ENCODE assay signal across 22 cellular contexts in genomic region chr7:71511361-71511807, GRCh38.
DNase-seq lines count a peak whose midpoint lies in the region; FAIRE-seq and TF ChIP-seq lines count a peak whose summit lies in the region.
"Had no signal": no experiment of that assay in that cellular context is flagged by ENCODE, and none has a peak within 500 bp of the region (broad histone marks: within the 10 kb centered on the region; RNA-seq: fewer than 3 reads in every experiment).

No MANE protein-coding gene starts in this region.

- no peak for DNase-seq in D721Med (ENCODE audit: insufficient read length, low spot score)
- peak; percentile 29 for DNase-seq in LHCN-M2 (ENCODE audit: low read depth)
- DNase-seq in RPMI8226, result peak; percentile 25
- DNase-seq in iPS DF 19.7 (ENCODE audit: low read depth, low spot score), result peak; percentile 28
- no peak for DNase-seq in nephron progenitor cell
- DNase-seq in pons (ENCODE audit: low spot score), result no peak
- no peak for DNase-seq in foreskin fibroblast
- DNase-seq in NCI-H345 treated with DMSO at 0.1 percent for 48 hours (lab: John Stamatoyannopoulos, UW; ENCODE audit: unreplicated experiment), result no peak
- DNase-seq: activated effector memory CD4-positive, alpha-beta T cell treated with anti-CD3 and anti-CD28 coated beads, Interleukin-2, amount 50 U/mL, for 16 hours; CD8-positive, alpha-beta T cell; gastrocnemius medialis; GF-D8; immature natural killer cell; mammary epithelial cell; NCI-H2107; retina; SIG-M5; stimulated activated naive CD8-positive, alpha-beta T cell treated with anti-CD3 and anti-CD28 coated beads, Interleukin-15, amount 100 ng/mL, for 72 hours had no signal

- peaks cover 32% of the 10 kb centered on the region for H3K9me3 Mint-ChIP-seq in nephron progenitor cell

- no peak for FAIRE-seq in D721Med (lab: Jason Lieb, UNC)
- FAIRE-seq: colon, endothelial cell of umbilical vein, GM12892 had no signal

- H3K36me3 Mint-ChIP-seq in nephron progenitor cell (ENCODE audit: low read depth), result peaks cover 13% of the 10 kb centered on the region
- H3K36me3 Mint-ChIP-seq: CD8-positive, alpha-beta T cell; immature natural killer cell; natural killer cell treated with Interleukin-12 subunit alpha and Interleukin-12 subunit beta and Interleukin-15 and Interleukin-18, amount 100 ng/mL, for 72 hours had no signal

- no peak overlapping the region for H3K4me3 ChIP-seq in foreskin fibroblast (ENCODE audit: low read depth in 1 of 2, low read length in 2 of 2)
- H3K4me3 ChIP-seq: gastrocnemius medialis had no signal

- peak; percentile 51 for TF ChIP-seq CTCF in D721Med (IDR thresholded peaks at IDR 0.05; ENCODE audit: insufficient read depth, missing control alignments)
- TF ChIP-seq CTCF in nephron progenitor cell (IDR thresholded peaks at IDR 0.05), result no peak
- no peak for TF ChIP-seq CTCF in foreskin fibroblast (IDR thresholded peaks at IDR 0.05; ENCODE audit: low read depth, low read length)

- H3K4me3 Mint-ChIP-seq in nephron progenitor cell, result no peak overlapping the region
- H3K4me3 Mint-ChIP-seq: CD8-positive, alpha-beta T cell; immature natural killer cell; natural killer cell treated with Interleukin-12 subunit alpha and Interleukin-12 subunit beta and Interleukin-15 and Interleukin-18, amount 100 ng/mL, for 72 hours; stimulated activated naive CD8-positive, alpha-beta T cell treated with anti-CD3 and anti-CD28 coated beads, Interleukin-15, amount 100 ng/mL, for 72 hours had no signal

- H3K4me1 Mint-ChIP-seq in nephron progenitor cell, result peaks cover 16% of the 10 kb centered on the region
- H3K4me1 Mint-ChIP-seq: immature natural killer cell; stimulated activated naive CD8-positive, alpha-beta T cell treated with anti-CD3 and anti-CD28 coated beads, Interleukin-15, amount 100 ng/mL, for 72 hours had no signal

- H3K27me3 Mint-ChIP-seq in nephron progenitor cell (ENCODE audit: low read depth, poor library complexity), result peaks cover 10% of the 10 kb centered on the region
- H3K27me3 Mint-ChIP-seq: natural killer cell treated with Interleukin-12 subunit alpha and Interleukin-12 subunit beta and Interleukin-15 and Interleukin-18, amount 100 ng/mL, for 72 hours; stimulated activated naive CD8-positive, alpha-beta T cell treated with anti-CD3 and anti-CD28 coated beads, Interleukin-15, amount 100 ng/mL, for 72 hours had no signal

- no peak overlapping the region for H3K27ac Mint-ChIP-seq in nephron progenitor cell
- H3K27ac Mint-ChIP-seq: CD8-positive, alpha-beta T cell; immature natural killer cell; natural killer cell treated with Interleukin-12 subunit alpha and Interleukin-12 subunit beta and Interleukin-15 and Interleukin-18, amount 100 ng/mL, for 72 hours had no signal

Comparison
In these comparisons a context has a peak if more than half of its experiments do, and no peak if none do; other contexts are left out.
1. DNase-seq: peak in LHCN-M2 (single experiment), RPMI8226 (single experiment) and iPS DF 19.7 (single experiment); none in D721Med (single experiment), nephron progenitor cell (single experiment), pons (single experiment), foreskin fibroblast (0 of 2) and NCI-H345 treated with DMSO at 0.1 percent for 48 hours (single experiment).